In the genomic region with DNA sequence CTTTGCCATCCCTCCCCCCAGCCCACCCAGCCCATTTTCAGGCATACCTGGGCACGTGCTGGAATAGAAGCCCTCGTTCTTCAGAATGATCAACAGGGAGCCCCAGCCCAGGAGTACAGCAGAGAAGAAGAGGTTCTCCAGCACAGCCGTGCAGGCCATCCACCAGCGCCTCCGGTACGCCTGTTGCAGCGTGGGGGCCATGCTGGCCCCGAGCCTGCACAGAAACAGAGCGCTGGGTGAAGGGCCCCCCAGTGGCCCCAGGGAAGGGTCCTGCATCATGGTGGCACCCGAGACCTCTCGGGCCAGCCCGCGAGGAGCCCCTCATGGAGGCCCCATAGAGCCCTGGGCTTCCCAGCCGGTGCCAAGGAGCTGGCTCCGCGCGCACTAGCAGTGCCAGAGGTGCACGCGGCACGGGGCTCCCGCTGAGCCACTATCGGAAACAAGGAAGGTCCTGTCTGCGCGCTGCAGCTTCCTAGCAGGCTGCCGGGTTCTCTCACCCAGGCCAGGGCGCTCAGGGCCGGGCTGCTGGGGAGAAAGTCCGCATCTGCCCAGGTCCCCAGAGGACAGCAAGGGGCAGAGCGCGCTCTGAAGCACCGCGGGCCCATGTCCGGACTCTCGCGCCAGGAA, we compare ENCODE assay signal across 1 cellular context.
TF ChIP-seq lines count a peak whose summit lies in the region.

No MANE protein-coding gene starts in this region.

TF ChIP-seq in HepG2, 621 proteins besides CTCF, POLR2A, EP300 and RAD21 (continued from another document):
- TF ChIP-seq ZNF350 (CRISPR knock-in tag; IDR thresholded peaks at IDR 0.05; ENCODE audit: borderline replicate concordance, low read depth) = peak; percentile 16; the same call in 1 of the 2 replicates
- no peak for TF ChIP-seq MBD4 (IDR thresholded peaks at IDR 0.05; ENCODE audit: borderline replicate concordance, low read length)
- no peak for TF ChIP-seq GZF1 (CRISPR knock-in tag; IDR thresholded peaks at IDR 0.05)
- peak; percentile 10; the same call in 1 of the 2 replicates for TF ChIP-seq KDM5B (CRISPR knock-in tag; IDR thresholded peaks at IDR 0.05; ENCODE audit: borderline replicate concordance)
- no peak for TF ChIP-seq HOXD1 (CRISPR knock-in tag; IDR thresholded peaks at IDR 0.05)
- TF ChIP-seq WIZ (CRISPR knock-in tag; IDR thresholded peaks at IDR 0.05) = no peak; the same call in 1 of the 2 replicates
- peak; percentile 38; the same call in 1 of the 2 replicates for TF ChIP-seq CHD4 (IDR thresholded peaks at IDR 0.05; ENCODE audit: borderline replicate concordance, low read length)
- TF ChIP-seq, protein P1, sequence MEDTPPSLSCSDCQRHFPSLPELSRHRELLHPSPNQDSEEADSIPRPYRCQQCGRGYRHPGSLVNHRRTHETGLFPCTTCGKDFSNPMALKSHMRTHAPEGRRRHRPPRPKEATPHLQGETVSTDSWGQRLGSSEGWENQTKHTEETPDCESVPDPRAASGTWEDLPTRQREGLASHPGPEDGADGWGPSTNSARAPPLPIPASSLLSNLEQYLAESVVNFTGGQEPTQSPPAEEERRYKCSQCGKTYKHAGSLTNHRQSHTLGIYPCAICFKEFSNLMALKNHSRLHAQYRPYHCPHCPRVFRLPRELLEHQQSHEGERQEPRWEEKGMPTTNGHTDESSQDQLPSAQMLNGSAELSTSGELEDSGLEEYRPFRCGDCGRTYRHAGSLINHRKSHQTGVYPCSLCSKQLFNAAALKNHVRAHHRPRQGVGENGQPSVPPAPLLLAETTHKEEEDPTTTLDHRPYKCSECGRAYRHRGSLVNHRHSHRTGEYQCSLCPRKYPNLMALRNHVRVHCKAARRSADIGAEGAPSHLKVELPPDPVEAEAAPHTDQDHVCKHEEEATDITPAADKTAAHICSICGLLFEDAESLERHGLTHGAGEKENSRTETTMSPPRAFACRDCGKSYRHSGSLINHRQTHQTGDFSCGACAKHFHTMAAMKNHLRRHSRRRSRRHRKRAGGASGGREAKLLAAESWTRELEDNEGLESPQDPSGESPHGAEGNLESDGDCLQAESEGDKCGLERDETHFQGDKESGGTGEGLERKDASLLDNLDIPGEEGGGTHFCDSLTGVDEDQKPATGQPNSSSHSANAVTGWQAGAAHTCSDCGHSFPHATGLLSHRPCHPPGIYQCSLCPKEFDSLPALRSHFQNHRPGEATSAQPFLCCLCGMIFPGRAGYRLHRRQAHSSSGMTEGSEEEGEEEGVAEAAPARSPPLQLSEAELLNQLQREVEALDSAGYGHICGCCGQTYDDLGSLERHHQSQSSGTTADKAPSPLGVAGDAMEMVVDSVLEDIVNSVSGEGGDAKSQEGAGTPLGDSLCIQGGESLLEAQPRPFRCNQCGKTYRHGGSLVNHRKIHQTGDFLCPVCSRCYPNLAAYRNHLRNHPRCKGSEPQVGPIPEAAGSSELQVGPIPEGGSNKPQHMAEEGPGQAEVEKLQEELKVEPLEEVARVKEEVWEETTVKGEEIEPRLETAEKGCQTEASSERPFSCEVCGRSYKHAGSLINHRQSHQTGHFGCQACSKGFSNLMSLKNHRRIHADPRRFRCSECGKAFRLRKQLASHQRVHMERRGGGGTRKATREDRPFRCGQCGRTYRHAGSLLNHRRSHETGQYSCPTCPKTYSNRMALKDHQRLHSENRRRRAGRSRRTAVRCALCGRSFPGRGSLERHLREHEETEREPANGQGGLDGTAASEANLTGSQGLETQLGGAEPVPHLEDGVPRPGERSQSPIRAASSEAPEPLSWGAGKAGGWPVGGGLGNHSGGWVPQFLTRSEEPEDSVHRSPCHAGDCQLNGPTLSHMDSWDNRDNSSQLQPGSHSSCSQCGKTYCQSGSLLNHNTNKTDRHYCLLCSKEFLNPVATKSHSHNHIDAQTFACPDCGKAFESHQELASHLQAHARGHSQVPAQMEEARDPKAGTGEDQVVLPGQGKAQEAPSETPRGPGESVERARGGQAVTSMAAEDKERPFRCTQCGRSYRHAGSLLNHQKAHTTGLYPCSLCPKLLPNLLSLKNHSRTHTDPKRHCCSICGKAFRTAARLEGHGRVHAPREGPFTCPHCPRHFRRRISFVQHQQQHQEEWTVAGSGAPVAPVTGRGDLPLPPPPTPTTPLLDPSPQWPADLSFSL (CRISPR knock-in tag; IDR thresholded peaks at IDR 0.05) = no peak
- TF ChIP-seq, protein P2, sequence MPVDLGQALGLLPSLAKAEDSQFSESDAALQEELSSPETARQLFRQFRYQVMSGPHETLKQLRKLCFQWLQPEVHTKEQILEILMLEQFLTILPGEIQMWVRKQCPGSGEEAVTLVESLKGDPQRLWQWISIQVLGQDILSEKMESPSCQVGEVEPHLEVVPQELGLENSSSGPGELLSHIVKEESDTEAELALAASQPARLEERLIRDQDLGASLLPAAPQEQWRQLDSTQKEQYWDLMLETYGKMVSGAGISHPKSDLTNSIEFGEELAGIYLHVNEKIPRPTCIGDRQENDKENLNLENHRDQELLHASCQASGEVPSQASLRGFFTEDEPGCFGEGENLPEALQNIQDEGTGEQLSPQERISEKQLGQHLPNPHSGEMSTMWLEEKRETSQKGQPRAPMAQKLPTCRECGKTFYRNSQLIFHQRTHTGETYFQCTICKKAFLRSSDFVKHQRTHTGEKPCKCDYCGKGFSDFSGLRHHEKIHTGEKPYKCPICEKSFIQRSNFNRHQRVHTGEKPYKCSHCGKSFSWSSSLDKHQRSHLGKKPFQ (CRISPR knock-in tag; IDR thresholded peaks at IDR 0.05; ENCODE audit: insufficient replicate concordance) = peak; percentile 34
- TF ChIP-seq ZNF740 (CRISPR knock-in tag; IDR thresholded peaks at IDR 0.05) = 0 out of 2 replicates have a peak, but pooled peaks have one; percentile 22
- TF ChIP-seq DNMT1 (CRISPR knock-in tag; IDR thresholded peaks at IDR 0.05) = no peak
- TF ChIP-seq ZBTB20 (CRISPR knock-in tag; IDR thresholded peaks at IDR 0.05; ENCODE audit: borderline replicate concordance, low read depth) = no peak
- peak; percentile 34; the same call in 1 of the 2 replicates for TF ChIP-seq ARHGAP35 (CRISPR knock-in tag; IDR thresholded peaks at IDR 0.05; ENCODE audit: borderline replicate concordance)
- TF ChIP-seq ZNF512B (CRISPR knock-in tag; IDR thresholded peaks at IDR 0.05; ENCODE audit: borderline replicate concordance) = no peak
- no peak for TF ChIP-seq ZNF235 (CRISPR knock-in tag; IDR thresholded peaks at IDR 0.05; ENCODE audit: borderline replicate concordance)
- TF ChIP-seq ISX (CRISPR knock-in tag; conservative IDR thresholded peaks at IDR 0.05) = peak; percentile 56; the same call in 1 of the 2 replicates
- TF ChIP-seq ZNF563 (CRISPR knock-in tag; IDR thresholded peaks at IDR 0.05) = peak; percentile 7; the same call in 1 of the 2 replicates
- TF ChIP-seq ZNF619 (CRISPR knock-in tag; IDR thresholded peaks at IDR 0.05) = no peak; the same call in 1 of the 2 replicates
- TF ChIP-seq ZNF768 (CRISPR knock-in tag; IDR thresholded peaks at IDR 0.05) = 0 out of 2 replicates have a peak, but pooled peaks have one; percentile 10
- TF ChIP-seq CHCHD3 (CRISPR knock-in tag; IDR thresholded peaks at IDR 0.05) = no peak
- TF ChIP-seq NFKB2 (CRISPR knock-in tag; IDR thresholded peaks at IDR 0.05; ENCODE audit: borderline replicate concordance) = 0 out of 2 replicates have a peak, but pooled peaks have one; percentile 21
- TF ChIP-seq ZNF788 (CRISPR knock-in tag; IDR thresholded peaks at IDR 0.05; ENCODE audit: borderline replicate concordance) = no peak
- no peak for TF ChIP-seq ZMYM4 (CRISPR knock-in tag; IDR thresholded peaks at IDR 0.05)
- 0 out of 2 replicates have a peak, but pooled peaks have one; percentile 23 for TF ChIP-seq ISL2 (CRISPR knock-in tag; IDR thresholded peaks at IDR 0.05)
- peak; percentile 75 for TF ChIP-seq AGO2 (optimal IDR thresholded peaks at IDR 0.05; ENCODE audit: low read depth, low read length)
- 0 out of 2 replicates have a peak, but pooled peaks have one; percentile 29 for TF ChIP-seq ZKSCAN5 (CRISPR knock-in tag; IDR thresholded peaks at IDR 0.05)
- no peak for TF ChIP-seq ZNF317 (CRISPR knock-in tag; IDR thresholded peaks at IDR 0.05)
- peak; percentile 35; the same call in 1 of the 2 replicates for TF ChIP-seq PHF20 (CRISPR knock-in tag; IDR thresholded peaks at IDR 0.05)
- TF ChIP-seq ZNF749 (CRISPR knock-in tag; IDR thresholded peaks at IDR 0.05; ENCODE audit: borderline replicate concordance) = 0 out of 2 replicates have a peak, but pooled peaks have one; percentile 19
- no peak for TF ChIP-seq NFKBIZ (CRISPR knock-in tag; IDR thresholded peaks at IDR 0.05)
- 0 out of 2 replicates have a peak, but pooled peaks have one; percentile 42 for TF ChIP-seq MZF1 (CRISPR knock-in tag; IDR thresholded peaks at IDR 0.05; ENCODE audit: borderline replicate concordance)
- TF ChIP-seq ZNF552 (CRISPR knock-in tag; IDR thresholded peaks at IDR 0.05; ENCODE audit: borderline replicate concordance) = 0 out of 2 replicates have a peak, but pooled peaks have one; percentile 16
- 0 out of 2 replicates have a peak, but pooled peaks have one; percentile 32 for TF ChIP-seq PHF21A (CRISPR knock-in tag; IDR thresholded peaks at IDR 0.05)
- TF ChIP-seq RBFOX2 (IDR thresholded peaks at IDR 0.05; ENCODE audit: low read depth, low read length) = peak; percentile 73
- no peak for TF ChIP-seq ZMYM2 (CRISPR knock-in tag; IDR thresholded peaks at IDR 0.05)
- TF ChIP-seq, protein P3, sequence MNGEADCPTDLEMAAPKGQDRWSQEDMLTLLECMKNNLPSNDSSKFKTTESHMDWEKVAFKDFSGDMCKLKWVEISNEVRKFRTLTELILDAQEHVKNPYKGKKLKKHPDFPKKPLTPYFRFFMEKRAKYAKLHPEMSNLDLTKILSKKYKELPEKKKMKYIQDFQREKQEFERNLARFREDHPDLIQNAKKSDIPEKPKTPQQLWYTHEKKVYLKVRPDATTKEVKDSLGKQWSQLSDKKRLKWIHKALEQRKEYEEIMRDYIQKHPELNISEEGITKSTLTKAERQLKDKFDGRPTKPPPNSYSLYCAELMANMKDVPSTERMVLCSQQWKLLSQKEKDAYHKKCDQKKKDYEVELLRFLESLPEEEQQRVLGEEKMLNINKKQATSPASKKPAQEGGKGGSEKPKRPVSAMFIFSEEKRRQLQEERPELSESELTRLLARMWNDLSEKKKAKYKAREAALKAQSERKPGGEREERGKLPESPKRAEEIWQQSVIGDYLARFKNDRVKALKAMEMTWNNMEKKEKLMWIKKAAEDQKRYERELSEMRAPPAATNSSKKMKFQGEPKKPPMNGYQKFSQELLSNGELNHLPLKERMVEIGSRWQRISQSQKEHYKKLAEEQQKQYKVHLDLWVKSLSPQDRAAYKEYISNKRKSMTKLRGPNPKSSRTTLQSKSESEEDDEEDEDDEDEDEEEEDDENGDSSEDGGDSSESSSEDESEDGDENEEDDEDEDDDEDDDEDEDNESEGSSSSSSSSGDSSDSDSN (CRISPR knock-in tag; IDR thresholded peaks at IDR 0.05) = peak; percentile 59
